16 cellular contexts compared by ENCODE assay signal in genomic region chr11:122663056-122663740, GRCh38.
"Had no signal": no experiment of that assay in that cellular context is flagged by ENCODE, and none has a peak within 500 bp of the region (broad histone marks: within the 10 kb centered on the region; RNA-seq: fewer than 3 reads in every experiment).

No MANE protein-coding gene starts in this region.

- H3K9me3 Mint-ChIP-seq: activated CD4-positive, alpha-beta memory T cell treated with anti-CD3 and anti-CD28 coated beads for 36 hours; activated naive CD4-positive, alpha-beta T cell treated with anti-CD3 and anti-CD28 coated beads, Interleukin-2, amount 50 U/mL, for 72 hours; activated T-cell treated with anti-CD3 and anti-CD28 coated beads, Interleukin-2, amount 50 U/mL, for 4 hours; effector memory CD8-positive, alpha-beta T cell had no signal

- H3K4me3 Mint-ChIP-seq: activated CD4-positive, alpha-beta memory T cell treated with anti-CD3 and anti-CD28 coated beads for 36 hours; activated T-cell treated with anti-CD3 and anti-CD28 coated beads, Interleukin-2, amount 50 U/mL, for 4 hours; effector memory CD8-positive, alpha-beta T cell; mesothelial cell of epicardium had no signal

- H3K4me1 ChIP-seq: gastroesophageal sphincter, uterus had no signal

- H3K27me3 ChIP-seq: brain microvascular endothelial cell, gastroesophageal sphincter, stomach, uterus had no signal

- H3K36me3 Mint-ChIP-seq: activated CD4-positive, alpha-beta memory T cell treated with anti-CD3 and anti-CD28 coated beads for 36 hours; activated naive CD4-positive, alpha-beta T cell treated with anti-CD3 and anti-CD28 coated beads, Interleukin-2, amount 50 U/mL, for 72 hours; naive B cell had no signal

- H3K27ac Mint-ChIP-seq: activated CD4-positive, alpha-beta memory T cell treated with anti-CD3 and anti-CD28 coated beads for 36 hours; activated naive CD4-positive, alpha-beta T cell treated with anti-CD3 and anti-CD28 coated beads, Interleukin-2, amount 50 U/mL, for 72 hours; mesothelial cell of epicardium had no signal

- H3K4me3 ChIP-seq: gastroesophageal sphincter, stomach, thoracic aorta, uterus had no signal

- ATAC-seq: activated naive CD4-positive, alpha-beta T cell treated with anti-CD3 and anti-CD28 coated beads, Interleukin-2, amount 50 U/mL, for 72 hours; activated T-cell treated with anti-CD3 and anti-CD28 coated beads, Interleukin-2, amount 50 U/mL, for 4 hours; effector memory CD8-positive, alpha-beta T cell; gastroesophageal sphincter had no signal

- DNase-seq: activated CD4-positive, alpha-beta memory T cell treated with anti-CD3 and anti-CD28 coated beads for 36 hours; activated CD4-positive, alpha-beta T cell treated with anti-CD3 and anti-CD28 coated beads for 1 hour; activated effector memory CD4-positive, alpha-beta T cell treated with anti-CD3 and anti-CD28 coated beads, Interleukin-2, amount 50 U/mL, for 16 hours; activated T-cell treated with anti-CD3 and anti-CD28 coated beads, Interleukin-2, amount 50 U/mL, for 4 hours; amygdala; brain microvascular endothelial cell; effector memory CD8-positive, alpha-beta T cell; kidney; naive B cell; stomach; uterus had no signal

- H3K27ac ChIP-seq: brain microvascular endothelial cell, epithelial cell of prostate, gastroesophageal sphincter, stomach, thoracic aorta, uterus had no signal

- H3K9me3 ChIP-seq: gastroesophageal sphincter, stomach, thoracic aorta, uterus had no signal

- H3K27me3 Mint-ChIP-seq: activated CD4-positive, alpha-beta memory T cell treated with anti-CD3 and anti-CD28 coated beads for 36 hours; effector memory CD8-positive, alpha-beta T cell had no signal

- H3K36me3 ChIP-seq: brain microvascular endothelial cell, gastroesophageal sphincter, stomach, thoracic aorta, uterus had no signal
